In genomic region chr6:16263464-16263863, GRCh38 we compare ENCODE assay signal across 1 cellular context.
TF ChIP-seq lines count a peak whose summit lies in the region.
"Not testable (repeated sequence)": the region's sequence is repeated elsewhere in the genome, so short reads cannot be mapped to it uniquely, and the experiment has no call there.

No MANE protein-coding gene starts in this region.

TF ChIP-seq in K562, 482 proteins besides CTCF, POLR2A, EP300 and RAD21 (continued from another document and continues in another):
- TF ChIP-seq, protein P1, sequence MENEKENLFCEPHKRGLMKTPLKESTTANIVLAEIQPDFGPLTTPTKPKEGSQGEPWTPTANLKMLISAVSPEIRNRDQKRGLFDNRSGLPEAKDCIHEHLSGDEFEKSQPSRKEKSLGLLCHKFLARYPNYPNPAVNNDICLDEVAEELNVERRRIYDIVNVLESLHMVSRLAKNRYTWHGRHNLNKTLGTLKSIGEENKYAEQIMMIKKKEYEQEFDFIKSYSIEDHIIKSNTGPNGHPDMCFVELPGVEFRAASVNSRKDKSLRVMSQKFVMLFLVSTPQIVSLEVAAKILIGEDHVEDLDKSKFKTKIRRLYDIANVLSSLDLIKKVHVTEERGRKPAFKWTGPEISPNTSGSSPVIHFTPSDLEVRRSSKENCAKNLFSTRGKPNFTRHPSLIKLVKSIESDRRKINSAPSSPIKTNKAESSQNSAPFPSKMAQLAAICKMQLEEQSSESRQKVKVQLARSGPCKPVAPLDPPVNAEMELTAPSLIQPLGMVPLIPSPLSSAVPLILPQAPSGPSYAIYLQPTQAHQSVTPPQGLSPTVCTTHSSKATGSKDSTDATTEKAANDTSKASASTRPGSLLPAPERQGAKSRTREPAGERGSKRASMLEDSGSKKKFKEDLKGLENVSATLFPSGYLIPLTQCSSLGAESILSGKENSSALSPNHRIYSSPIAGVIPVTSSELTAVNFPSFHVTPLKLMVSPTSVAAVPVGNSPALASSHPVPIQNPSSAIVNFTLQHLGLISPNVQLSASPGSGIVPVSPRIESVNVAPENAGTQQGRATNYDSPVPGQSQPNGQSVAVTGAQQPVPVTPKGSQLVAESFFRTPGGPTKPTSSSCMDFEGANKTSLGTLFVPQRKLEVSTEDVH (IDR thresholded peaks at IDR 0.05; ENCODE audit: low read depth, partially characterized antibody) = peak; percentile 70
- peak; percentile 13; the same call in 1 of the 2 replicates for TF ChIP-seq MITF (IDR thresholded peaks at IDR 0.05)
- peak; percentile 77 for TF ChIP-seq DIDO1 (tag; IDR thresholded peaks at IDR 0.05; ENCODE audit: low read depth)
- peak; percentile 85; the same call in 1 of the 2 replicates for TF ChIP-seq THRAP3 (IDR thresholded peaks at IDR 0.05; ENCODE audit: borderline replicate concordance)
- peak; percentile 99 for TF ChIP-seq ARID1B (IDR thresholded peaks at IDR 0.05)
- TF ChIP-seq PHTF2 (CRISPR knock-in tag; IDR thresholded peaks at IDR 0.05) = peak; percentile 81; the same call in 1 of the 2 replicates
- TF ChIP-seq DACH1 (IDR thresholded peaks at IDR 0.05; ENCODE audit: partially characterized antibody) = peak; percentile 65
- peak; percentile 51; the same call in 1 of the 2 replicates for TF ChIP-seq ZNF175 (CRISPR knock-in tag; IDR thresholded peaks at IDR 0.05; ENCODE audit: low read depth)
- TF ChIP-seq CXXC5 (CRISPR knock-in tag; IDR thresholded peaks at IDR 0.05) = peak; percentile 88
- peak; percentile 98 for TF ChIP-seq SMARCE1 (IDR thresholded peaks at IDR 0.05)
- TF ChIP-seq NR4A1 (CRISPR knock-in tag; IDR thresholded peaks at IDR 0.05); ETV6 (CRISPR knock-in tag; IDR thresholded peaks at IDR 0.05; ENCODE audit: borderline replicate concordance); TEAD4 (CRISPR knock-in tag; IDR thresholded peaks at IDR 0.05; ENCODE audit: borderline replicate concordance): not testable (repeated sequence)
- peak; percentile 76; the same call in 1 of the 2 replicates for TF ChIP-seq NR4A1 (tag; IDR thresholded peaks at IDR 0.05)
- TF ChIP-seq, protein P2, sequence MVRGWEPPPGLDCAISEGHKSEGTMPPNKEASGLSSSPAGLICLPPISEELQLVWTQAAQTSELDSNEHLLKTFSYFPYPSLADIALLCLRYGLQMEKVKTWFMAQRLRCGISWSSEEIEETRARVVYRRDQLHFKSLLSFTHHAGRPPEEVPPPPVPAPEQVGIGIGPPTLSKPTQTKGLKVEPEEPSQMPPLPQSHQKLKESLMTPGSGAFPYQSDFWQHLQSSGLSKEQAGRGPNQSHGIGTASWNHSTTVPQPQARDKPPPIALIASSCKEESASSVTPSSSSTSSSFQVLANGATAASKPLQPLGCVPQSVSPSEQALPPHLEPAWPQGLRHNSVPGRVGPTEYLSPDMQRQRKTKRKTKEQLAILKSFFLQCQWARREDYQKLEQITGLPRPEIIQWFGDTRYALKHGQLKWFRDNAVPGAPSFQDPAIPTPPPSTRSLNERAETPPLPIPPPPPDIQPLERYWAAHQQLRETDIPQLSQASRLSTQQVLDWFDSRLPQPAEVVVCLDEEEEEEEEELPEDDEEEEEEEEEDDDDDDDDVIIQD (CRISPR knock-in tag; IDR thresholded peaks at IDR 0.05) = 0 out of 2 replicates have a peak, but pooled peaks have one; percentile 11
- peak; percentile 100 for TF ChIP-seq ELF4 (CRISPR knock-in tag; IDR thresholded peaks at IDR 0.05)
- peak; percentile 44; the same call in 1 of the 2 replicates for TF ChIP-seq MIER1 (IDR thresholded peaks at IDR 0.05; ENCODE audit: low read depth)
- TF ChIP-seq DMBX1 (CRISPR knock-in tag; IDR thresholded peaks at IDR 0.05; ENCODE audit: borderline replicate concordance) = peak; percentile 62; the same call in 1 of the 2 replicates
- TF ChIP-seq HLTF (IDR thresholded peaks at IDR 0.05) = peak; percentile 96
- peak in 1 of 2 experiments; percentile 70; a peak in 1 of 4 replicates for TF ChIP-seq CSDE1 (IDR thresholded peaks at IDR 0.05)
- peak; percentile 94 for TF ChIP-seq THRB (CRISPR knock-in tag; conservative IDR thresholded peaks at IDR 0.05)
- peak in 1 of 2 experiments; percentile 55; a peak in 1 of 4 replicates for TF ChIP-seq ETV6 (IDR thresholded peaks at IDR 0.05; ENCODE audit: borderline replicate concordance in 1 of 2, low read depth in 2 of 2, low read length in 1 of 2)
- TF ChIP-seq, protein P3, sequence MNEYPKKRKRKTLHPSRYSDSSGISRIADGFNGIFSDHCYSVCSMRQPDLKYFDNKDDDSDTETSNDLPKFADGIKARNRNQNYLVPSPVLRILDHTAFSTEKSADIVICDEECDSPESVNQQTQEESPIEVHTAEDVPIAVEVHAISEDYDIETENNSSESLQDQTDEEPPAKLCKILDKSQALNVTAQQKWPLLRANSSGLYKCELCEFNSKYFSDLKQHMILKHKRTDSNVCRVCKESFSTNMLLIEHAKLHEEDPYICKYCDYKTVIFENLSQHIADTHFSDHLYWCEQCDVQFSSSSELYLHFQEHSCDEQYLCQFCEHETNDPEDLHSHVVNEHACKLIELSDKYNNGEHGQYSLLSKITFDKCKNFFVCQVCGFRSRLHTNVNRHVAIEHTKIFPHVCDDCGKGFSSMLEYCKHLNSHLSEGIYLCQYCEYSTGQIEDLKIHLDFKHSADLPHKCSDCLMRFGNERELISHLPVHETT (CRISPR knock-in tag; conservative IDR thresholded peaks at IDR 0.05 in 1 of 2, IDR thresholded peaks at IDR 0.05 in 1 of 2) = peak in 1 of 2 experiments; percentile 25; a peak in 1 of 4 replicates
- TF ChIP-seq ZNF134 (CRISPR knock-in tag; conservative IDR thresholded peaks at IDR 0.05) = 0 out of 2 replicates have a peak, but pooled peaks have one; percentile 12
- peak; percentile 38; the same call in 1 of the 2 replicates for TF ChIP-seq HEY1 (CRISPR knock-in tag; IDR thresholded peaks at IDR 0.05; ENCODE audit: borderline replicate concordance)
- TF ChIP-seq MTA2 (IDR thresholded peaks at IDR 0.05; ENCODE audit: low read depth) = peak; percentile 99
- peak; percentile 29 to 75; a peak in 1 of 4 replicates for TF ChIP-seq MLLT1 (IDR thresholded peaks at IDR 0.05)
- TF ChIP-seq SMARCC2 (IDR thresholded peaks at IDR 0.05; ENCODE audit: low read depth) = peak; percentile 75; the same call in 1 of the 2 replicates
- peak; percentile 27; the same call in 1 of the 2 replicates for TF ChIP-seq MBD2 (IDR thresholded peaks at IDR 0.05; ENCODE audit: borderline replicate concordance, low read depth)
- TF ChIP-seq TRIM25 (IDR thresholded peaks at IDR 0.05; ENCODE audit: borderline replicate concordance) = 0 out of 2 replicates have a peak, but pooled peaks have one; percentile 17
- peak; percentile 90 for TF ChIP-seq TEAD4 (IDR thresholded peaks at IDR 0.05; ENCODE audit: low read length)
- TF ChIP-seq, protein P4, sequence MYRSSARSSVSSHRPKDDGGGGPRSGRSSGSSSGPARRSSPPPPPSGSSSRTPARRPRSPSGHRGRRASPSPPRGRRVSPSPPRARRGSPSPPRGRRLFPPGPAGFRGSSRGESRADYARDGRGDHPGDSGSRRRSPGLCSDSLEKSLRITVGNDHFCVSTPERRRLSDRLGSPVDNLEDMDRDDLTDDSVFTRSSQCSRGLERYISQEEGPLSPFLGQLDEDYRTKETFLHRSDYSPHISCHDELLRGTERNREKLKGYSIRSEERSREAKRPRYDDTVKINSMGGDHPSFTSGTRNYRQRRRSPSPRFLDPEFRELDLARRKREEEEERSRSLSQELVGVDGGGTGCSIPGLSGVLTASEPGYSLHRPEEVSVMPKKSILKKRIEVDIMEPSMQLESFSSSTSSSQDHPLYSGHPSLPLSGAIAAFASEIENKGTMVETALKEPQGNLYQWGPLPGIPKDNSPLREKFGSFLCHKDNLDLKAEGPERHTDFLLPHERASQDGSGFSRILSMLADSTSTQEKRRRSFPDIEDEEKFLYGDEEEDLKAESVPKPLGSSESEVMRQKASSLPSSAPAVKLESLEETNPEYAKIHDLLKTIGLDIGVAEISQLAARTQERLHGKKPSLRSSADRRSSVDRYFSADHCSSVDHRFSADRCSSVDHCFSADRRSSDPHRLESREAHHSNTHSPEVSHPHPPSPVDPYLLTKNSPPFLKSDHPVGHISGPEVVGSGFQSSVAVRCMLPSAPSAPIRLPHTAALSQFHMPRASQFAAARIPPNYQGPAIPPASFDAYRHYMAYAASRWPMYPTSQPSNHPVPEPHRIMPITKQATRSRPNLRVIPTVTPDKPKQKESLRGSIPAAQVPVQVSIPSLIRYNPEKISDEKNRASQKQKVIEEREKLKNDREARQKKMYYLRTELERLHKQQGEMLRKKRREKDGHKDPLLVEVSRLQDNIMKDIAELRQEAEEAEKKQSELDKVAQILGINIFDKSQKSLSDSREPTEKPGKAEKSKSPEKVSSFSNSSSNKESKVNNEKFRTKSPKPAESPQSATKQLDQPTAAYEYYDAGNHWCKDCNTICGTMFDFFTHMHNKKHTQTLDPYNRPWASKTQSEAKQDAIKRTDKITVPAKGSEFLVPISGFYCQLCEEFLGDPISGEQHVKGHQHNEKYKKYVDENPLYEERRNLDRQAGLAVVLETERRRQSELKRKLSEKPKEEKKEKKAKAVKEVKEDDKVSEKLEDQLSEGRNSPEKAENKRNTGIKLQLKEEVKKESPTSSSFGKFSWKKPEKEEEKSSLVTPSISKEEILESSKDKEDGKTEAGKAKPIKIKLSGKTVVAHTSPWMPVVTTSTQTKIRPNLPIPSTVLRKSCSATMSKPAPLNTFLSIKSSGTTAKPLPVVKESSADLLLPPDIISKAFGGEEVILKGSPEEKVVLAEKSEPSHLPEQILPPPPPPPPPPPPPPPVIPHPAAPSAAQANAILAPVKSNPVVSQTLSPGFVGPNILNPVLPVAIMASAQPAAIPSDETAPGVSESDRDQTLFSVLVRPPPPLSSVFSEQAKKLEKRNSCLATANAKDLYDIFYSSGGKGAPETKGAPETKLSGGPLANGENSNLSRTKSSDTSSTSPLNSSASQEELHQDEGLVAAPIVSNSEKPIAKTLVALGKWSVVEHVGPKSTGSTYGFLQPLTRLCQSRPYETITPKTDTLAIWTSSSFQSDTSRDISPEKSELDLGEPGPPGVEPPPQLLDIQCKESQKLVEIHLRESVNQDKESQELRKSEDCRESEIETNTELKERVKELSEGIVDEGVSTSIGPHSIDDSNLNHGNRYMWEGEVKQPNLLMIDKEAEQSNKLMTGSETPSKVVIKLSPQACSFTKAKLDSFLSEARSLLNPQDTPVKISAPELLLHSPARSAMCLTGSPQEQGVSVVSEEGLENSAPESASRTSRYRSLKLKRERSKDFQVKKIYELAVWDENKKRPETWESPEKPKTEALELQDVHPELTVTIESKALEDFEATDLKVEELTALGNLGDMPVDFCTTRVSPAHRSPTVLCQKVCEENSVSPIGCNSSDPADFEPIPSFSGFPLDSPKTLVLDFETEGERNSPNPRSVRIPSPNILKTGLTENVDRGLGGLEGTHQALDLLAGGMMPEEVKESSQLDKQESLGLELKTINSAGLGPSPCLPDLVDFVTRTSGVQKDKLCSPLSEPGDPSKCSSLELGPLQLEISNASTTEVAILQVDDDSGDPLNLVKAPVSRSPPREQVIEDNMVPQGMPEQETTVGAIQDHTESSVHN (IDR thresholded peaks at IDR 0.05; ENCODE audit: borderline replicate concordance in 1 of 2, low read depth in 1 of 2) = peak in 1 of 2 experiments; percentile 53; a peak in 1 of 4 replicates
- peak; percentile 93 for TF ChIP-seq MTA1 (IDR thresholded peaks at IDR 0.05; ENCODE audit: borderline replicate concordance)
- TF ChIP-seq ZBTB26 (CRISPR knock-in tag; IDR thresholded peaks at IDR 0.05) = peak; percentile 93
- TF ChIP-seq ETV1 (tag; conservative IDR thresholded peaks at IDR 0.05; ENCODE audit: low read depth) = peak; percentile 16; the same call in 1 of the 2 replicates
- peak; percentile 99 for TF ChIP-seq NCOR1 (IDR thresholded peaks at IDR 0.05)
